Comparison of ENCODE assay signal across 8 cellular contexts in the genomic region with DNA sequence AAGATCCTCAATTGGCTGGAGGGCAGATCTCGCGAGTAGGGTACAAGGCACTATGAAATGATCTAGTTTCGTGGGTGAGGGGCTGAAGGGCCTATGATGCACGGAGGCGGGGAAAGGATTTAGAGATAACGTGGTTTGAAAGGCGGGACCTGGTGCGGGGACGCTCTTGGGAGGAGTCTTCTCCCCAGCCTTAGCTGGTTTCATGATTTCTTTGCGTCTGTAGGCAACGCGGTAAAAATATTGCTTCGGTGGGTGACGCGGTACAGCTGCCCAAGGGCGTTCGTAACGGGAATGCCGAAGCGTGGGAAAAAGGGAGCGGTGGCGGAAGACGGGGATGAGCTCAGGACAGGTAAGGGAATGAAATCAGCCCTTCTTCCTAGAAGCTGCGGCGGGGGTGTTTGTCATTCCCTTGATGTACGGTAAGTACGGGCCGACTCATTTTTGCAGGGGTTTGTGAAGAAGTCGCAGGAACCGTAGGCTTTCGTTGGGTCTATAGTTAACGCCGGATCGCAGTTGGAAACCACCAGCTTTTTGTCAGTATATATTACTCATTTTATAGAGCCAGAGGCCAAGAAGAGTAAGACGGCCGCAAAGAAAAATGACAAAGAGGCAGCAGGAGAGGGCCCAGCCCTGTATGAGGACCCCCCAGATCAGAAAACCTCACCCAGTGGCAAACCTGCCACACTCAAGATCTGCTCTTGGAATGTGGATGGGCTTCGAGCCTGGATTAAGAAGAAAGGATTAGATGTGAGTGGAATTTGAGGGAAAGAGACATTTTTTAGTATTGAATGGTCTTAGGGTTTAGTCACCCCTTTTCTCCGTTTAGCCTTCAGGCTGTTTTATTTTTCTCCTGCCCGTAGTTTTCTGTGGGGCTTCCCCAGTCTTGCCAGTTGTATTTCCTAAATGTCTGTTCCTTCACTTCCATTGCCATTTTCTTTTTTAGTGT. TPM values are rescaled to one million over a fixed set of nuclear protein-coding genes. Genes with fewer than 3 reads are reported as not detected.
DNase-seq lines count a peak whose midpoint lies in the region; ATAC-seq, FAIRE-seq and TF ChIP-seq lines count a peak whose summit lies in the region.

No MANE protein-coding gene starts in this region.

- H3K9me3 ChIP-seq in mammary epithelial cell (replicated peaks; ENCODE audit: insufficient read depth, low read length) (no peaks in the 10 kb centered on the region), HepG2 (ENCODE audit: low read length) (no peaks in the 10 kb centered on the region), transverse colon (no peaks in the 10 kb centered on the region)

- POLR2A ChIA-PET in HepG2 (lab: Yijun Ruan, JAX): interaction anchor here (0.7 to 4.0 kb wide), 29 partner anchors 8 to 1000 kb away, joined by 3 to 59 read pairs (median 7); a partner anchor contains a TSS

- peaks cover 18% of the 10 kb centered on the region for H3K4me1 ChIP-seq in mammary epithelial cell (ENCODE audit: insufficient read depth, low read length)
- H3K4me1 ChIP-seq in HepG2 (ENCODE audit: insufficient read depth, low read length): peaks cover 44% of the 10 kb centered on the region
- H3K4me1 ChIP-seq in transverse colon: peaks cover 25 to 44% (median 32%) of the 10 kb centered on the region in 4 donors

- FAIRE-seq in HepG2 (lab: Jason Lieb, UNC) (no peak), frontal cortex (lab: Jason Lieb, UNC) (no peak)

- CTCF ChIA-PET in mammary epithelial cell (lab: Charles Lee; ENCODE audit: low non-redundant PET) (interaction anchor here (0.6 to 1.1 kb wide), 2 partner anchors 40 to 236 kb away, joined by 4 read pairs; no protein-coding TSS in a partner anchor), HepG2 (lab: Yijun Ruan, JAX; ENCODE audit: low intra/inter-chr PET ratio, low total read pairs) (no interaction called here)

- peak overlapping the region; percentile 94 to 97 (median 97) for H3K4me3 ChIP-seq in mammary epithelial cell (replicated peaks in 1 of 3; ENCODE audit: insufficient read depth in 1 of 3, low read depth in 2 of 3, low read length in 3 of 3)
- peak overlapping the region; percentile 88 to 92 (median 89) for H3K4me3 ChIP-seq in HepG2 (replicated peaks in 1 of 3; ENCODE audit: insufficient read depth in 1 of 3, low read depth in 2 of 3, low read length in 3 of 3)
- peak overlapping the region; percentile 59 to 76 (median 72) for H3K4me3 ChIP-seq in transverse colon

- TF ChIP-seq RAD21 in HepG2 (CRISPR knock-in tag; IDR thresholded peaks at IDR 0.05): no peak; the same call in 1 of the 2 replicates

- peaks cover 37% of the 10 kb centered on the region for H3K36me3 ChIP-seq in mammary epithelial cell (ENCODE audit: insufficient read depth, low read length)
- H3K36me3 ChIP-seq in HepG2 (replicated peaks in 1 of 2; ENCODE audit: control insufficient read depth in 1 of 2, insufficient read depth in 2 of 2, low read length in 2 of 2): peaks cover 18 to 48% of the 10 kb centered on the region in 2 experiments
- H3K36me3 ChIP-seq in transverse colon: peaks cover 0 to 37% (median 13%) of the 10 kb centered on the region in 4 donors

- in situ Hi-C loops in mammary epithelial cell (cut with MboI; ENCODE audit: low sequenced_read_pairs in 2 of 2): loop anchor here in 1 of 2 donors (5.0 to 25.0 kb wide), 3 partner anchors 43 to 157 kb away; a partner anchor contains a TSS
- in situ Hi-C loops in HepG2 (cut with HindIII; ENCODE audit: extremely low pct_ligation_motif_present, low pct_unique_long_range_greater_than_20kb): loop anchor here (5.0 to 25.0 kb wide), 3 partner anchors 38 to 157 kb away; a partner anchor contains a TSS
- in situ Hi-C loops in transverse colon (cut with MboI; ENCODE audit: low pct_ligation_motif_present in 1 of 4, low pct_unique_long_range_greater_than_20kb in 1 of 4, low sequenced_read_pairs in 3 of 4): loop anchor here in 2 of 4 donors (25.0 kb wide), 2 partner anchors 118 to 232 kb away; a partner anchor contains a TSS

- BruUV-seq in mammary epithelial cell (replicated peaks; lab: Mats Ljungman, UMichigan) (TSS peak; percentile 72), HepG2 (replicated peaks; lab: Mats Ljungman, UMichigan) (TSS peak; percentile 85)

- intact Hi-C loops in mammary epithelial cell (cut with micrococcal nuclease) (loop anchor here (1.0 to 5.0 kb wide), 5 partner anchors 42 to 227 kb away; a partner anchor contains a TSS), HepG2 (cut with micrococcal nuclease; ENCODE audit: unreplicated experiment) (loop anchor here (1.0 to 2.0 kb wide), 2 partner anchors 123 to 158 kb away; a partner anchor contains a TSS), transverse colon (cut with DNase I; ENCODE audit: low total_unique reads) (no loop called here)

- ATAC-seq in GM18511 (IDR thresholded peaks at IDR 0.05; ENCODE audit: unreplicated experiment): peak; percentile 58
- ATAC-seq in HG02973 (IDR thresholded peaks at IDR 0.05; ENCODE audit: unreplicated experiment): peak; percentile 43
- ATAC-seq in HepG2: peak; percentile 74

- H3K27ac ChIP-seq in C4-2B: peak overlapping the region; percentile 93
- peak overlapping the region; percentile 94 for H3K27ac ChIP-seq in mammary epithelial cell (ENCODE audit: insufficient read depth, low read depth, low read length)
- H3K27ac ChIP-seq in HepG2 (ENCODE audit: extremely low read length, insufficient read depth, low read length): peak overlapping the region; percentile 94
- peak overlapping the region; percentile 94 to 96 (median 94) for H3K27ac ChIP-seq in transverse colon

- H3K79me2 ChIP-seq in mammary epithelial cell (ENCODE audit: insufficient read depth, low read length): peaks cover 77% of the 10 kb centered on the region
- H3K79me2 ChIP-seq in HepG2 (ENCODE audit: insufficient read depth, low read length): peaks cover 44% of the 10 kb centered on the region

- H3K27me3 ChIP-seq in mammary epithelial cell (ENCODE audit: insufficient read depth, low read length) (no peaks in the 10 kb centered on the region), HepG2 (ENCODE audit: control insufficient read depth in 1 of 2, insufficient read depth in 2 of 2, low read length in 2 of 2) (no peaks in the 10 kb centered on the region; a peak in 1 of 5 replicates), transverse colon (no peaks in the 10 kb centered on the region)

- TF ChIP-seq CTCF in C4-2B (conservative IDR thresholded peaks at IDR 0.05) (no peak), mammary epithelial cell (conservative IDR thresholded peaks at IDR 0.05 in 1 of 2, IDR thresholded peaks at IDR 0.05 in 1 of 2; ENCODE audit: extremely low read depth in 1 of 2, insufficient read depth in 1 of 2, low read depth in 1 of 2, low read length in 2 of 2) (no peak), HepG2 (CRISPR knock-in tag; IDR thresholded peaks at IDR 0.05) (no peak), transverse colon (IDR thresholded peaks at IDR 0.05) (no peak)

- H2AFZ ChIP-seq in mammary epithelial cell (ENCODE audit: low read depth, low read length): peak overlapping the region; percentile 87
- no peak overlapping the region for H2AFZ ChIP-seq in HepG2 (ENCODE audit: low read length)

- 2% methylated on average over 37 of the region's 39 CpGs for WGBS in mammary epithelial cell (ENCODE audit: low coverage, missing lambda C conversion rate)
- 2% methylated on average over 39 of the region's 39 CpGs for WGBS in HepG2 (ENCODE audit: low lambda C conversion rate)
- WGBS in transverse colon (ENCODE audit: low coverage in 1 of 2), 2 donors: 0% methylated on average over 15 to 39 of the region's 39 CpGs

- peak; percentile 89 for DNase-seq in NCI-H69 (lab: John Stamatoyannopoulos, UW)
- peak; percentile 86 for DNase-seq in mammary epithelial cell
- DNase-seq in HepG2 (ENCODE audit: low spot score): no peak
- DNase-seq in transverse colon: no peak
- DNase-seq in frontal cortex (ENCODE audit: low spot score in 2 of 2): no peak

- no peaks in the 10 kb centered on the region for H4K20me1 ChIP-seq in mammary epithelial cell (ENCODE audit: insufficient read depth, low read length)
- H4K20me1 ChIP-seq in HepG2 (ENCODE audit: insufficient read depth, low read length): no peaks in the 10 kb centered on the region

- TF ChIP-seq EP300 in HepG2 (IDR thresholded peaks at IDR 0.05; ENCODE audit: low read depth in 2 of 2, low read length in 2 of 2): peak; percentile 1 to 40; a peak in 1 of 4 replicates
- no peak for TF ChIP-seq EP300 in HepG2 (CRISPR knock-in tag; IDR thresholded peaks at IDR 0.05; ENCODE audit: borderline replicate concordance)
- no peak for TF ChIP-seq EP300 in transverse colon (IDR thresholded peaks at IDR 0.05; ENCODE audit: low read depth)

- peak overlapping the region; percentile 94 for H3K9ac ChIP-seq in mammary epithelial cell (ENCODE audit: insufficient read depth, low read length)
- H3K9ac ChIP-seq in HepG2 (ENCODE audit: insufficient read depth, low read depth, low read length): peak overlapping the region; percentile 91

- H3K4me2 ChIP-seq in mammary epithelial cell (ENCODE audit: insufficient read depth, low read depth, low read length) (peak overlapping the region; percentile 71), HepG2 (ENCODE audit: low read depth, low read length) (peak overlapping the region; percentile 95)

- TF ChIP-seq POLR2A in HepG2 (IDR thresholded peaks at IDR 0.05; ENCODE audit: insufficient read depth in 1 of 2, low read depth in 2 of 2, low read length in 2 of 2): peak in 1 of 2 experiments; percentile 35; a peak in 2 of 4 replicates
- peak; percentile 9 for TF ChIP-seq POLR2A in transverse colon (IDR thresholded peaks at IDR 0.05)

- dilution Hi-C loops in mammary epithelial cell (cut with HindIII; ENCODE audit: low sequenced_read_pairs): loop anchor here (10.0 kb wide), 1 partner anchor 229 kb away; a partner anchor contains a TSS

RNA-seq across cellular contexts. Expression of a gene that starts 0.6 kb away (rescaled TPM):
- total RNA-seq in mammary epithelial cell: 100 to 1,000 TPM in 1 of 2 donors, 10 to 100 TPM in 1; 96.4 to 128 TPM
- polyA plus RNA-seq in mammary epithelial cell: 217 TPM
- polyA minus RNA-seq in mammary epithelial cell: 200 TPM
- 171 and 261 TPM in 2 replicates for total RNA-seq in HepG2 (2016; rRNA removed; fragmentation: Illumina TruSeq; extraction: Trizol)
- total RNA-seq in HepG2 (2016; cell fraction: cytosol; rRNA removed; fragmentation: Illumina TruSeq; extraction: Trizol; ENCODE audit: low read depth): 72.5 and 84.0 TPM in 2 replicates
- 177 and 247 TPM in 2 replicates for total RNA-seq in HepG2 (2016; cell fraction: insoluble cytoplasmic fraction; rRNA removed; fragmentation: Illumina TruSeq; extraction: Trizol)
- 130 and 144 TPM in 2 replicates for total RNA-seq in HepG2 (2016; cell fraction: membrane; rRNA removed; fragmentation: Illumina TruSeq; extraction: Trizol)
- 79.4 and 94.6 TPM in 2 replicates for total RNA-seq in HepG2 (2016; cell fraction: nucleus; rRNA removed; fragmentation: Illumina TruSeq; extraction: Trizol)
- 336 and 405 TPM in 2 replicates for polyA plus RNA-seq in HepG2 (2011; rRNA removed)
- 342 and 365 TPM in 2 replicates for polyA plus RNA-seq in HepG2 (2011; cell fraction: cytosol; rRNA removed)
- polyA plus RNA-seq in HepG2 (2011; cell fraction: nucleus; rRNA removed): 199 and 247 TPM in 2 replicates
- 218 and 250 TPM in 2 replicates for polyA plus RNA-seq in HepG2 (2012)
- polyA plus RNA-seq in HepG2 (2016; cell fraction: cytosol; fragmentation: Illumina TruSeq; extraction: Trizol; ENCODE audit: low read depth): 85.4 and 96.6 TPM in 2 replicates
- polyA plus RNA-seq in HepG2 (2016; cell fraction: insoluble cytoplasmic fraction; fragmentation: Illumina TruSeq; extraction: Trizol; ENCODE audit: low read depth): 442 and 448 TPM in 2 replicates
- polyA plus RNA-seq in HepG2 (2016; cell fraction: membrane; fragmentation: Illumina TruSeq; extraction: Trizol; ENCODE audit: low read depth): 162 and 177 TPM in 2 replicates
- 253 and 259 TPM in 2 replicates for polyA plus RNA-seq in HepG2 (2016; cell fraction: nucleus; fragmentation: Illumina TruSeq; extraction: Trizol; ENCODE audit: insufficient read depth, low read depth)
- 377 and 396 TPM in 2 replicates for polyA minus RNA-seq in HepG2 (2011; rRNA and poly(A)+ RNA removed; ENCODE audit: low replicate concordance)
- polyA minus RNA-seq in HepG2 (2011; cell fraction: cytosol; rRNA and poly(A)+ RNA removed): 101 and 112 TPM in 2 replicates
- 59.6 and 63.5 TPM in 2 replicates for polyA minus RNA-seq in HepG2 (2011; cell fraction: nucleus; rRNA and poly(A)+ RNA removed)
- 100 to 1,000 TPM; 108 to 120 (median 111) TPM for total RNA-seq in transverse colon
- total RNA-seq in frontal cortex: 64.4 TPM

RNA-seq across cellular contexts. Expression of a gene that starts 1.0 kb away (rescaled TPM):
- total RNA-seq in mammary epithelial cell: 10 to 100 TPM; 22.6 to 34.8 TPM
- polyA plus RNA-seq in mammary epithelial cell: 28.1 TPM
- polyA minus RNA-seq in mammary epithelial cell: 65.6 TPM
- 32.4 and 39.7 TPM in 2 replicates for total RNA-seq in HepG2 (2016; rRNA removed; fragmentation: Illumina TruSeq; extraction: Trizol)
- total RNA-seq in HepG2 (2016; cell fraction: cytosol; rRNA removed; fragmentation: Illumina TruSeq; extraction: Trizol; ENCODE audit: low read depth): 7.0 and 8.1 TPM in 2 replicates
- total RNA-seq in HepG2 (2016; cell fraction: insoluble cytoplasmic fraction; rRNA removed; fragmentation: Illumina TruSeq; extraction: Trizol): 30.4 and 41.7 TPM in 2 replicates
- total RNA-seq in HepG2 (2016; cell fraction: membrane; rRNA removed; fragmentation: Illumina TruSeq; extraction: Trizol): 12.6 and 13.2 TPM in 2 replicates
- 35.3 and 44.2 TPM in 2 replicates for total RNA-seq in HepG2 (2016; cell fraction: nucleus; rRNA removed; fragmentation: Illumina TruSeq; extraction: Trizol)
- polyA plus RNA-seq in HepG2 (2011; rRNA removed): 40.0 and 41.1 TPM in 2 replicates
- 25.8 and 29.7 TPM in 2 replicates for polyA plus RNA-seq in HepG2 (2011; cell fraction: cytosol; rRNA removed)
- 108 and 113 TPM in 2 replicates for polyA plus RNA-seq in HepG2 (2011; cell fraction: nucleus; rRNA removed)
- 14.8 and 23.9 TPM in 2 replicates for polyA plus RNA-seq in HepG2 (2012)
- polyA plus RNA-seq in HepG2 (2016; cell fraction: cytosol; fragmentation: Illumina TruSeq; extraction: Trizol; ENCODE audit: low read depth): 5.7 and 6.0 TPM in 2 replicates
- 31.9 and 37.6 TPM in 2 replicates for polyA plus RNA-seq in HepG2 (2016; cell fraction: insoluble cytoplasmic fraction; fragmentation: Illumina TruSeq; extraction: Trizol; ENCODE audit: low read depth)
- 9.1 and 10.6 TPM in 2 replicates for polyA plus RNA-seq in HepG2 (2016; cell fraction: membrane; fragmentation: Illumina TruSeq; extraction: Trizol; ENCODE audit: low read depth)
- 101 and 108 TPM in 2 replicates for polyA plus RNA-seq in HepG2 (2016; cell fraction: nucleus; fragmentation: Illumina TruSeq; extraction: Trizol; ENCODE audit: insufficient read depth, low read depth)
- polyA minus RNA-seq in HepG2 (2011; rRNA and poly(A)+ RNA removed; ENCODE audit: low replicate concordance): 38.1 and 65.7 TPM in 2 replicates
- polyA minus RNA-seq in HepG2 (2011; cell fraction: cytosol; rRNA and poly(A)+ RNA removed): 8.6 and 9.5 TPM in 2 replicates
- 99.7 and 101 TPM in 2 replicates for polyA minus RNA-seq in HepG2 (2011; cell fraction: nucleus; rRNA and poly(A)+ RNA removed)
- total RNA-seq in transverse colon: 100 to 1,000 TPM in 1 of 4 donors, 10 to 100 TPM in 3; 26.7 to 146 (median 64.7) TPM
- 36.3 TPM for total RNA-seq in frontal cortex

RNA-seq across cellular contexts. Expression of a gene that starts 5.6 kb away (rescaled TPM):
- total RNA-seq in mammary epithelial cell (10 to 100 TPM; 18.8 to 22.2 TPM), HepG2 (2016; rRNA removed; fragmentation: Illumina TruSeq; extraction: Trizol) (31.9 and 33.4 TPM in 2 replicates), transverse colon (10 to 100 TPM; 18.7 to 49.4 (median 31.1) TPM), frontal cortex (33.8 TPM)
- polyA plus RNA-seq in mammary epithelial cell (27.0 TPM), HepG2 (2011; rRNA removed) (47.0 and 54.5 TPM in 2 replicates)
- 42.9 TPM for polyA minus RNA-seq in mammary epithelial cell
- 16.4 and 18.3 TPM in 2 replicates for total RNA-seq in HepG2 (2016; cell fraction: cytosol; rRNA removed; fragmentation: Illumina TruSeq; extraction: Trizol; ENCODE audit: low read depth)
- 32.1 and 34.6 TPM in 2 replicates for total RNA-seq in HepG2 (2016; cell fraction: insoluble cytoplasmic fraction; rRNA removed; fragmentation: Illumina TruSeq; extraction: Trizol)
- total RNA-seq in HepG2 (2016; cell fraction: membrane; rRNA removed; fragmentation: Illumina TruSeq; extraction: Trizol): 32.6 and 39.7 TPM in 2 replicates
- total RNA-seq in HepG2 (2016; cell fraction: nucleus; rRNA removed; fragmentation: Illumina TruSeq; extraction: Trizol): 20.8 and 28.1 TPM in 2 replicates
- 40.6 and 41.5 TPM in 2 replicates for polyA plus RNA-seq in HepG2 (2011; cell fraction: cytosol; rRNA removed)
- 70.2 and 90.4 TPM in 2 replicates for polyA plus RNA-seq in HepG2 (2011; cell fraction: nucleus; rRNA removed)
- 30.3 and 35.7 TPM in 2 replicates for polyA plus RNA-seq in HepG2 (2012)
- 14.0 and 16.8 TPM in 2 replicates for polyA plus RNA-seq in HepG2 (2016; cell fraction: cytosol; fragmentation: Illumina TruSeq; extraction: Trizol; ENCODE audit: low read depth)
- polyA plus RNA-seq in HepG2 (2016; cell fraction: insoluble cytoplasmic fraction; fragmentation: Illumina TruSeq; extraction: Trizol; ENCODE audit: low read depth): 40.6 and 44.1 TPM in 2 replicates
- polyA plus RNA-seq in HepG2 (2016; cell fraction: membrane; fragmentation: Illumina TruSeq; extraction: Trizol; ENCODE audit: low read depth): 24.7 and 35.2 TPM in 2 replicates
- 61.7 and 72.0 TPM in 2 replicates for polyA plus RNA-seq in HepG2 (2016; cell fraction: nucleus; fragmentation: Illumina TruSeq; extraction: Trizol; ENCODE audit: insufficient read depth, low read depth)
- 63.2 and 70.8 TPM in 2 replicates for polyA minus RNA-seq in HepG2 (2011; rRNA and poly(A)+ RNA removed; ENCODE audit: low replicate concordance)
- polyA minus RNA-seq in HepG2 (2011; cell fraction: cytosol; rRNA and poly(A)+ RNA removed): 16.6 and 21.8 TPM in 2 replicates
- polyA minus RNA-seq in HepG2 (2011; cell fraction: nucleus; rRNA and poly(A)+ RNA removed): 33.3 and 33.8 TPM in 2 replicates

RNA-seq across cellular contexts. Expression of a gene that starts 13.6 kb away (rescaled TPM):
- 100 to 1,000 TPM in 1 of 2 donors, 10 to 100 TPM in 1; 52.8 to 106 TPM for total RNA-seq in mammary epithelial cell
- 256 TPM for polyA plus RNA-seq in mammary epithelial cell
- polyA minus RNA-seq in mammary epithelial cell: 121 TPM
- total RNA-seq in HepG2 (2016; rRNA removed; fragmentation: Illumina TruSeq; extraction: Trizol): 74.8 and 117 TPM in 2 replicates
- 7.1 and 8.7 TPM in 2 replicates for total RNA-seq in HepG2 (2016; cell fraction: cytosol; rRNA removed; fragmentation: Illumina TruSeq; extraction: Trizol; ENCODE audit: low read depth)
- 74.5 and 119 TPM in 2 replicates for total RNA-seq in HepG2 (2016; cell fraction: insoluble cytoplasmic fraction; rRNA removed; fragmentation: Illumina TruSeq; extraction: Trizol)
- 16.6 and 17.8 TPM in 2 replicates for total RNA-seq in HepG2 (2016; cell fraction: membrane; rRNA removed; fragmentation: Illumina TruSeq; extraction: Trizol)
- 36.5 and 46.4 TPM in 2 replicates for total RNA-seq in HepG2 (2016; cell fraction: nucleus; rRNA removed; fragmentation: Illumina TruSeq; extraction: Trizol)
- polyA plus RNA-seq in HepG2 (2011; rRNA removed): 40.2 and 45.4 TPM in 2 replicates
- 49.6 and 54.1 TPM in 2 replicates for polyA plus RNA-seq in HepG2 (2011; cell fraction: cytosol; rRNA removed)
- 20.3 and 24.4 TPM in 2 replicates for polyA plus RNA-seq in HepG2 (2011; cell fraction: nucleus; rRNA removed)
- 22.4 and 23.3 TPM in 2 replicates for polyA plus RNA-seq in HepG2 (2012)
- 6.6 and 6.8 TPM in 2 replicates for polyA plus RNA-seq in HepG2 (2016; cell fraction: cytosol; fragmentation: Illumina TruSeq; extraction: Trizol; ENCODE audit: low read depth)
- polyA plus RNA-seq in HepG2 (2016; cell fraction: insoluble cytoplasmic fraction; fragmentation: Illumina TruSeq; extraction: Trizol; ENCODE audit: low read depth): 118 and 121 TPM in 2 replicates
- 10.3 and 11.4 TPM in 2 replicates for polyA plus RNA-seq in HepG2 (2016; cell fraction: membrane; fragmentation: Illumina TruSeq; extraction: Trizol; ENCODE audit: low read depth)
- polyA plus RNA-seq in HepG2 (2016; cell fraction: nucleus; fragmentation: Illumina TruSeq; extraction: Trizol; ENCODE audit: insufficient read depth, low read depth): 46.5 and 51.8 TPM in 2 replicates
- 38.2 and 227 TPM in 2 replicates for polyA minus RNA-seq in HepG2 (2011; rRNA and poly(A)+ RNA removed; ENCODE audit: low replicate concordance)
- 25.9 and 29.4 TPM in 2 replicates for polyA minus RNA-seq in HepG2 (2011; cell fraction: cytosol; rRNA and poly(A)+ RNA removed)
- polyA minus RNA-seq in HepG2 (2011; cell fraction: nucleus; rRNA and poly(A)+ RNA removed): 25.4 and 32.6 TPM in 2 replicates
- total RNA-seq in transverse colon: 10 to 100 TPM; 18.9 to 62.1 (median 32.7) TPM
- 5.3 TPM for total RNA-seq in frontal cortex

RNA-seq across cellular contexts. Expression of a gene that starts 19.7 kb away (rescaled TPM):
- total RNA-seq in mammary epithelial cell: not detected
- not detected for polyA plus RNA-seq in mammary epithelial cell
- not detected for polyA minus RNA-seq in mammary epithelial cell
- total RNA-seq in HepG2 (2016; rRNA removed; fragmentation: Illumina TruSeq; extraction: Trizol): not detected in 2 replicates
- not detected in 2 replicates for total RNA-seq in HepG2 (2016; cell fraction: cytosol; rRNA removed; fragmentation: Illumina TruSeq; extraction: Trizol; ENCODE audit: low read depth)
- not detected in 2 replicates for total RNA-seq in HepG2 (2016; cell fraction: insoluble cytoplasmic fraction; rRNA removed; fragmentation: Illumina TruSeq; extraction: Trizol)
- not detected in 2 replicates for total RNA-seq in HepG2 (2016; cell fraction: membrane; rRNA removed; fragmentation: Illumina TruSeq; extraction: Trizol)
- not detected in 2 replicates for total RNA-seq in HepG2 (2016; cell fraction: nucleus; rRNA removed; fragmentation: Illumina TruSeq; extraction: Trizol)
- polyA plus RNA-seq in HepG2 (2011; rRNA removed): 0.05 TPM in 1 of 2 replicates, not detected in the other
- polyA plus RNA-seq in HepG2 (2011; cell fraction: cytosol; rRNA removed): 0.03 and 0.05 TPM in 2 replicates
- 0.03 and 0.10 TPM in 2 replicates for polyA plus RNA-seq in HepG2 (2011; cell fraction: nucleus; rRNA removed)
- polyA plus RNA-seq in HepG2 (2012): 0.05 and 0.15 TPM in 2 replicates
- polyA plus RNA-seq in HepG2 (2016; cell fraction: cytosol; fragmentation: Illumina TruSeq; extraction: Trizol; ENCODE audit: low read depth): not detected in 2 replicates
- polyA plus RNA-seq in HepG2 (2016; cell fraction: insoluble cytoplasmic fraction; fragmentation: Illumina TruSeq; extraction: Trizol; ENCODE audit: low read depth): 0.04 TPM in 1 of 2 replicates, not detected in the other
- polyA plus RNA-seq in HepG2 (2016; cell fraction: membrane; fragmentation: Illumina TruSeq; extraction: Trizol; ENCODE audit: low read depth): not detected in 2 replicates
- polyA plus RNA-seq in HepG2 (2016; cell fraction: nucleus; fragmentation: Illumina TruSeq; extraction: Trizol; ENCODE audit: insufficient read depth, low read depth): not detected in 2 replicates
- 0.04 and 0.12 TPM in 2 replicates for polyA minus RNA-seq in HepG2 (2011; rRNA and poly(A)+ RNA removed; ENCODE audit: low replicate concordance)
- not detected in 2 replicates for polyA minus RNA-seq in HepG2 (2011; cell fraction: cytosol; rRNA and poly(A)+ RNA removed)
- polyA minus RNA-seq in HepG2 (2011; cell fraction: nucleus; rRNA and poly(A)+ RNA removed): 0.12 TPM in 1 of 2 replicates, not detected in the other
- total RNA-seq in transverse colon: under 1 TPM in 2 of 4 donors, not detected in 2; 0.16 to 0.27 TPM
- under 0.01 TPM for total RNA-seq in frontal cortex

Comparison
In these comparisons a context has a peak if more than half of its experiments do, and no peak if none do; other contexts are left out.
1. DNase-seq: peak in NCI-H69 (single experiment) and mammary epithelial cell (single experiment); none in HepG2 (single experiment), transverse colon (single experiment) and frontal cortex (0 of 2).
2. Peak in every context shown above with its lines, with median percentiles within 50 percentile points of each other: H3K27ac ChIP-seq, ATAC-seq and H3K4me3 ChIP-seq.